8 cellular contexts compared by ENCODE assay signal in the genomic region with DNA sequence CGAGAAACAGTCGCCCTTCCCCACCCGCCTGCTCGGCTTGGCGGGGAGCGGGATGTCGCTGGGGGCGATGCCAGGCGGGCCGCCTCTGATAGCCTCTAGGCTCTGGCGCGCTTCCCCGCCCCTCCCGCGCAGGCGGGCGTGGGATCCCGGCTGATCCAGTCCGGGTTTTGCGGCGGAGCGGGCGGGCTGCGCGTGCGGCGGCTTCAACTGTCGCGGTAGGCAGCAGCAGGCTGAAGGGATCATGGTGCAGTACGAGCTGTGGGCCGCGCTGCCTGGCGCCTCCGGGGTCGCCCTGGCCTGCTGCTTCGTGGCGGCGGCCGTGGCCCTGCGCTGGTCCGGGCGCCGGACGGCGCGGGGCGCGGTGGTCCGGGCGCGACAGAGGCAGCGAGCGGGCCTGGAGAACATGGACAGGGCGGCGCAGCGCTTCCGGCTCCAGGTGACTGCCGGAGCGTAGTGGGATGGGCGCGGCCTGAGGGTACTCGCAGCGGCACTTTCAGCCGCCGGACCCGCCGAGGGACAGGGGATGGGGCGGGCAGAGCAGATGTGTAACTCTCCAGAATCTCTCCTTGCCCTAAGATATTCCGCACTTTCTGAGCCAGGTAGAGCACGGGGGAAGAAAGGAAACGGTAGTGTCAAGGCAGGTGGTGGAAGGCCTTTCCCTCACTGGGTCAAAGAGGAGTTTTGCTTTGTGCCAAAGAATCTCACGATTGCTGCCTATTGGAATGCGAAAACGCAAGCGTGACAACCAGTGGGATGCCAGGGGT. TPM values are rescaled to one million over a fixed set of nuclear protein-coding genes. Genes with fewer than 3 reads are reported as not detected.
DNase-seq lines count a peak whose midpoint lies in the region; ATAC-seq and TF ChIP-seq lines count a peak whose summit lies in the region.

A gene (plus strand): TSS at position 210 of the 764 bp plus-strand sequence. CDS start 32 bp downstream, at position 242.

- no peaks in the 10 kb centered on the region for H3K27me3 ChIP-seq in CD8-positive, alpha-beta T cell (ENCODE audit: insufficient read depth, low read length)
- H3K27me3 ChIP-seq in HAP-1 (ENCODE audit: low read depth): no peaks in the 10 kb centered on the region; the same call in 1 of the 2 replicates

- no peak for TF ChIP-seq CTCF in CD8-positive, alpha-beta T cell (IDR thresholded peaks at IDR 0.05)
- TF ChIP-seq CTCF in fibroblast of mammary gland (conservative IDR thresholded peaks at IDR 0.05; ENCODE audit: control insufficient read depth, insufficient read depth, low read depth, low read length): no peak

- peak; percentile 80 for ATAC-seq in CD8-positive, alpha-beta T cell
- peak; percentile 74 to 84 for ATAC-seq in naive B cell (ENCODE audit: low read depth in 2 of 2)

- peaks cover 2% of the 10 kb centered on the region for H3K36me3 Mint-ChIP-seq in CD8-positive, alpha-beta T cell
- H3K36me3 Mint-ChIP-seq in naive B cell: peaks cover 14 to 24% of the 10 kb centered on the region in 2 donors

- intact Hi-C loops in CD8-positive, alpha-beta T cell (cut with DNase I, micrococcal nuclease): no loop called here

- H3K27ac ChIP-seq in CD8-positive, alpha-beta T cell (ENCODE audit: low read depth, low read length): no peak within 1 kb of the TSS
- H3K27ac ChIP-seq in temporal lobe (ENCODE audit: low read depth, low read length): peak within 1 kb of the TSS; percentile 68

- H3K9me3 Mint-ChIP-seq in CD8-positive, alpha-beta T cell: peaks cover 4% of the 10 kb centered on the region
- peaks cover 10 to 21% (median 13%) of the 10 kb centered on the region in 7 donors for H3K9me3 Mint-ChIP-seq in naive B cell

- POLR2A ChIA-PET in CD8-positive, alpha-beta T cell (lab: Charles Lee): no interaction called here

- no peaks in the 10 kb centered on the region for H3K4me1 ChIP-seq in CD8-positive, alpha-beta T cell (ENCODE audit: insufficient read depth, low read length)
- no peaks in the 10 kb centered on the region for H3K4me1 ChIP-seq in HAP-1

- peak within 1 kb of the TSS; percentile 76 for H3K4me3 Mint-ChIP-seq in CD8-positive, alpha-beta T cell
- peak within 1 kb of the TSS; percentile 68 to 88 (median 81) for H3K4me3 Mint-ChIP-seq in naive B cell

- no peaks in the 10 kb centered on the region for H3K36me3 ChIP-seq in CD8-positive, alpha-beta T cell (ENCODE audit: insufficient read depth, low read length)
- H3K36me3 ChIP-seq in HAP-1 (replicated peaks): no peaks in the 10 kb centered on the region

- in situ Hi-C loops in HAP-1 (cut with MboI; ENCODE audit: low sequenced_read_pairs): no loop called here

- CTCF ChIA-PET in CD8-positive, alpha-beta T cell (lab: Charles Lee): no interaction called here

- no peaks in the 10 kb centered on the region for H3K9me3 ChIP-seq in CD8-positive, alpha-beta T cell (ENCODE audit: low read length)
- H3K9me3 ChIP-seq in HAP-1: peaks cover 2% of the 10 kb centered on the region; the same call in 1 of the 2 replicates

- H3K27me3 Mint-ChIP-seq in CD8-positive, alpha-beta T cell (ENCODE audit: low read depth): peaks cover 22% of the 10 kb centered on the region
- H3K27me3 Mint-ChIP-seq in naive B cell: peaks cover 28 to 47% (median 44%) of the 10 kb centered on the region in 3 donors

- peaks cover 11% of the 10 kb centered on the region for H3K4me1 Mint-ChIP-seq in CD8-positive, alpha-beta T cell (ENCODE audit: low read depth)
- H3K4me1 Mint-ChIP-seq in naive B cell: peaks cover 9 to 16% (median 15%) of the 10 kb centered on the region in 3 donors

- peak in 4 of 7 experiments; percentile 24 to 55 (median 42) for DNase-seq in CD8-positive, alpha-beta T cell
- DNase-seq in NCI-H146 (lab: John Stamatoyannopoulos, UW) (peak; percentile 64), fibroblast of mammary gland (ENCODE audit: low read depth) (peak; percentile 38), naive B cell (peak; percentile 46), amniotic stem cell (lab: John Stamatoyannopoulos, UW) (no peak), HAP-1 (ENCODE audit: low spot score in 2 of 2) (no peak)
- DNase-seq in activated effector memory CD4-positive, alpha-beta T cell treated with Interleukin-2 at 50 U/mL for 16 hours: peak; percentile 9

- peak within 1 kb of the TSS; percentile 29 for H3K4me3 ChIP-seq in CD8-positive, alpha-beta T cell (ENCODE audit: low read depth, low read length)
- H3K4me3 ChIP-seq in fibroblast of mammary gland (ENCODE audit: control insufficient read depth, low read depth, low read length) (peak within 1 kb of the TSS; percentile 9), HAP-1 (no peak within 1 kb of the TSS)

- H3K27ac Mint-ChIP-seq in CD8-positive, alpha-beta T cell: no peak within 1 kb of the TSS
- H3K27ac Mint-ChIP-seq in naive B cell: peak within 1 kb of the TSS in 2 of 6 donors; percentile 24 to 85

RNA-seq across cellular contexts. Expression of the gene that starts here (rescaled TPM):
- 1 to 10 TPM; 6.1 to 6.5 TPM for total RNA-seq in CD8-positive, alpha-beta T cell
- polyA plus RNA-seq in naive B cell (ENCODE audit: low read depth in 6 of 6): 1 to 10 TPM in 1 of 6 donors, under 1 TPM in 2, not detected in 3; 0.34 to 1.4 (median 0.61) TPM
- 17.0 TPM for total RNA-seq in temporal lobe

Comparison
In these comparisons a context has a peak if more than half of its experiments do, and no peak if none do; other contexts are left out.
1. DNase-seq: peak in CD8-positive, alpha-beta T cell (4 of 7), NCI-H146 (single experiment), activated effector memory CD4-positive, alpha-beta T cell treated with Interleukin-2 at 50 U/mL for 16 hours (single experiment), fibroblast of mammary gland (single experiment) and naive B cell (single experiment); none in amniotic stem cell (single experiment) and HAP-1 (0 of 2).